1 cellular context compared by ENCODE assay signal in the genomic region with DNA sequence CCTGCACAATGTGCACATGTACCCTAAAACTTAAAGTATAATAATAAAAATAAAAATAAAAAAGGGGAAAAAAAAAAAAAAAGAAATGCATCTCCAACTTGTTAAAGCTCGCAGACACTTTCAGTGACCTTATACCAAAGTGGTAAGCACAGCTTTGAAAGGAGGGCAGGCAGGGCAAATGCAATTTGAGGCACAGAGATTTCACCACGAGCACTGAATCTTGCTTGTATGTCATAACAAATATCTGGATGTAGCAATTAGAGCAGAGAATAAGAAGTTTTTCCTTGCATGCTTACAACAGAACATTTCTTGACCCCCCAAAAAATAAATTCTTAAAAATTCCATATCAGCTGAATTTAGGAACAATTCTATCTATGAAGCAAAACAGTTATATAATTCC.
TF ChIP-seq lines count a peak whose summit lies in the region.

No MANE protein-coding gene starts in this region.

TF ChIP-seq in K562, 482 proteins besides CTCF, POLR2A, EP300 and RAD21 (continued from another document):
- TF ChIP-seq, protein P1, sequence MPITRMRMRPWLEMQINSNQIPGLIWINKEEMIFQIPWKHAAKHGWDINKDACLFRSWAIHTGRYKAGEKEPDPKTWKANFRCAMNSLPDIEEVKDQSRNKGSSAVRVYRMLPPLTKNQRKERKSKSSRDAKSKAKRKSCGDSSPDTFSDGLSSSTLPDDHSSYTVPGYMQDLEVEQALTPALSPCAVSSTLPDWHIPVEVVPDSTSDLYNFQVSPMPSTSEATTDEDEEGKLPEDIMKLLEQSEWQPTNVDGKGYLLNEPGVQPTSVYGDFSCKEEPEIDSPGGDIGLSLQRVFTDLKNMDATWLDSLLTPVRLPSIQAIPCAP (CRISPR knock-in tag; IDR thresholded peaks at IDR 0.05; ENCODE audit: borderline replicate concordance) = no peak
- TF ChIP-seq RCOR1 (IDR thresholded peaks at IDR 0.05; ENCODE audit: borderline replicate concordance in 1 of 2, low read depth in 2 of 2, low read length in 2 of 2) (no peak), ELF1 (tag; IDR thresholded peaks at IDR 0.05) (no peak), PTTG1 (tag; IDR thresholded peaks at IDR 0.05; ENCODE audit: low read depth) (no peak)
- TF ChIP-seq, protein P2, sequence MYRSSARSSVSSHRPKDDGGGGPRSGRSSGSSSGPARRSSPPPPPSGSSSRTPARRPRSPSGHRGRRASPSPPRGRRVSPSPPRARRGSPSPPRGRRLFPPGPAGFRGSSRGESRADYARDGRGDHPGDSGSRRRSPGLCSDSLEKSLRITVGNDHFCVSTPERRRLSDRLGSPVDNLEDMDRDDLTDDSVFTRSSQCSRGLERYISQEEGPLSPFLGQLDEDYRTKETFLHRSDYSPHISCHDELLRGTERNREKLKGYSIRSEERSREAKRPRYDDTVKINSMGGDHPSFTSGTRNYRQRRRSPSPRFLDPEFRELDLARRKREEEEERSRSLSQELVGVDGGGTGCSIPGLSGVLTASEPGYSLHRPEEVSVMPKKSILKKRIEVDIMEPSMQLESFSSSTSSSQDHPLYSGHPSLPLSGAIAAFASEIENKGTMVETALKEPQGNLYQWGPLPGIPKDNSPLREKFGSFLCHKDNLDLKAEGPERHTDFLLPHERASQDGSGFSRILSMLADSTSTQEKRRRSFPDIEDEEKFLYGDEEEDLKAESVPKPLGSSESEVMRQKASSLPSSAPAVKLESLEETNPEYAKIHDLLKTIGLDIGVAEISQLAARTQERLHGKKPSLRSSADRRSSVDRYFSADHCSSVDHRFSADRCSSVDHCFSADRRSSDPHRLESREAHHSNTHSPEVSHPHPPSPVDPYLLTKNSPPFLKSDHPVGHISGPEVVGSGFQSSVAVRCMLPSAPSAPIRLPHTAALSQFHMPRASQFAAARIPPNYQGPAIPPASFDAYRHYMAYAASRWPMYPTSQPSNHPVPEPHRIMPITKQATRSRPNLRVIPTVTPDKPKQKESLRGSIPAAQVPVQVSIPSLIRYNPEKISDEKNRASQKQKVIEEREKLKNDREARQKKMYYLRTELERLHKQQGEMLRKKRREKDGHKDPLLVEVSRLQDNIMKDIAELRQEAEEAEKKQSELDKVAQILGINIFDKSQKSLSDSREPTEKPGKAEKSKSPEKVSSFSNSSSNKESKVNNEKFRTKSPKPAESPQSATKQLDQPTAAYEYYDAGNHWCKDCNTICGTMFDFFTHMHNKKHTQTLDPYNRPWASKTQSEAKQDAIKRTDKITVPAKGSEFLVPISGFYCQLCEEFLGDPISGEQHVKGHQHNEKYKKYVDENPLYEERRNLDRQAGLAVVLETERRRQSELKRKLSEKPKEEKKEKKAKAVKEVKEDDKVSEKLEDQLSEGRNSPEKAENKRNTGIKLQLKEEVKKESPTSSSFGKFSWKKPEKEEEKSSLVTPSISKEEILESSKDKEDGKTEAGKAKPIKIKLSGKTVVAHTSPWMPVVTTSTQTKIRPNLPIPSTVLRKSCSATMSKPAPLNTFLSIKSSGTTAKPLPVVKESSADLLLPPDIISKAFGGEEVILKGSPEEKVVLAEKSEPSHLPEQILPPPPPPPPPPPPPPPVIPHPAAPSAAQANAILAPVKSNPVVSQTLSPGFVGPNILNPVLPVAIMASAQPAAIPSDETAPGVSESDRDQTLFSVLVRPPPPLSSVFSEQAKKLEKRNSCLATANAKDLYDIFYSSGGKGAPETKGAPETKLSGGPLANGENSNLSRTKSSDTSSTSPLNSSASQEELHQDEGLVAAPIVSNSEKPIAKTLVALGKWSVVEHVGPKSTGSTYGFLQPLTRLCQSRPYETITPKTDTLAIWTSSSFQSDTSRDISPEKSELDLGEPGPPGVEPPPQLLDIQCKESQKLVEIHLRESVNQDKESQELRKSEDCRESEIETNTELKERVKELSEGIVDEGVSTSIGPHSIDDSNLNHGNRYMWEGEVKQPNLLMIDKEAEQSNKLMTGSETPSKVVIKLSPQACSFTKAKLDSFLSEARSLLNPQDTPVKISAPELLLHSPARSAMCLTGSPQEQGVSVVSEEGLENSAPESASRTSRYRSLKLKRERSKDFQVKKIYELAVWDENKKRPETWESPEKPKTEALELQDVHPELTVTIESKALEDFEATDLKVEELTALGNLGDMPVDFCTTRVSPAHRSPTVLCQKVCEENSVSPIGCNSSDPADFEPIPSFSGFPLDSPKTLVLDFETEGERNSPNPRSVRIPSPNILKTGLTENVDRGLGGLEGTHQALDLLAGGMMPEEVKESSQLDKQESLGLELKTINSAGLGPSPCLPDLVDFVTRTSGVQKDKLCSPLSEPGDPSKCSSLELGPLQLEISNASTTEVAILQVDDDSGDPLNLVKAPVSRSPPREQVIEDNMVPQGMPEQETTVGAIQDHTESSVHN (IDR thresholded peaks at IDR 0.05; ENCODE audit: borderline replicate concordance in 1 of 2, low read depth in 1 of 2) = no peak
TF ChIP-seq in K562: peak in this region for 0.
